Comparison of ENCODE assay signal across 13 cellular contexts in the genomic region with DNA sequence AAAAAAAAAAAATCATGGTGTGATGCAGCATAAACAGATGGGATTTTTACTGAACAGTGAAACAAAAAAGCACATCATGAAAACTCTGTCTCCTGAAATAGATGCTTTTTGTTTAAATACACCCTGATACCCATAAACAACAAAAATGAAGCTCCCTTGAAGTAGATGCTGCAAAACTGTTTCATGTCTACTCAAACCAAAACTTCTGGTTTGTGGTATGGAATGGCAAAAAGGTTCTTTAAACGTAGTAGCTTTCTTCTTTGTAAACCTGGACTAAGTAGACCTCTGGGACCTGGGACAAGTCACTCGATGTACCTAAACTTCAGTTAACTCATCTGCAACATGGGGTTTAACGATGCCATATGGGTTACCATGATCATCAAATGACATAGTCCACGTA.
DNase-seq lines count a peak whose midpoint lies in the region; ATAC-seq and TF ChIP-seq lines count a peak whose summit lies in the region.
"Had no signal": no experiment of that assay in that cellular context is flagged by ENCODE, and none has a peak within 500 bp of the region (broad histone marks: within the 10 kb centered on the region; RNA-seq: fewer than 3 reads in every experiment).

No MANE protein-coding gene starts in this region.

- H3K4me1 ChIP-seq in mesendoderm (ENCODE audit: control insufficient read depth, low read depth, low read length) = no peaks in the 10 kb centered on the region
- H3K4me1 ChIP-seq: prostate gland had no signal

- H3K27ac ChIP-seq in mesendoderm (ENCODE audit: low read depth, low read length) = peak overlapping the region; percentile 77
- H3K27ac ChIP-seq: prostate gland had no signal

- H2BK120ac ChIP-seq in mesendoderm (ENCODE audit: low read depth, low read length) = peak overlapping the region; percentile 99

- no peak overlapping the region for H4K8ac ChIP-seq in mesendoderm (ENCODE audit: low read depth, low read length)

- H2AK5ac ChIP-seq in mesendoderm (ENCODE audit: low read length) = no peak overlapping the region

- peak overlapping the region; percentile 90 for H3K18ac ChIP-seq in mesendoderm (ENCODE audit: low read length)

- ATAC-seq in GM18868 (IDR thresholded peaks at IDR 0.05; ENCODE audit: unreplicated experiment) (peak; percentile 43), GM21528 (IDR thresholded peaks at IDR 0.05; ENCODE audit: low FRiP score, unreplicated experiment) (peak; percentile 46), HG03066 (IDR thresholded peaks at IDR 0.05; ENCODE audit: low read depth, unreplicated experiment) (peak; percentile 55)
- ATAC-seq: HCT116 had no signal

- H3K9ac ChIP-seq in mesendoderm (ENCODE audit: low read length) = no peak overlapping the region

- no peak overlapping the region for H2BK5ac ChIP-seq in mesendoderm (ENCODE audit: low read length)

- H3K36me3 ChIP-seq in mesendoderm (ENCODE audit: control insufficient read depth, insufficient read depth, low read length) = no peaks in the 10 kb centered on the region
- H3K36me3 ChIP-seq: prostate gland had no signal

- H3K79me2 ChIP-seq in mesendoderm (ENCODE audit: control insufficient read depth, insufficient read depth, low read length) = no peaks in the 10 kb centered on the region

- no peaks in the 10 kb centered on the region for H3K27me3 ChIP-seq in mesendoderm (ENCODE audit: insufficient read depth, low read length, poor library complexity)

- DNase-seq in mesendoderm = no peak
- no peak for DNase-seq in foreskin fibroblast
- DNase-seq in activated CD4-positive, CD25-positive, alpha-beta regulatory T cell (lab: John Stamatoyannopoulos, UW) = no peak
- DNase-seq in iPS-NIHi11 (ENCODE audit: low spot score) = no peak
- DNase-seq: activated CD4-positive, alpha-beta T cell treated with anti-CD3 and anti-CD28 coated beads, Interleukin-2, amount 50 U/mL, for 48 hours; COR-L47; erythroblast; NCI-H1694 treated with DMSO at 0.1 percent for 48 hours had no signal

- TF ChIP-seq CTCF in foreskin fibroblast (IDR thresholded peaks at IDR 0.05; ENCODE audit: low read depth, low read length) = no peak

- H3K4me3 ChIP-seq in mesendoderm (ENCODE audit: low read length) (no peak overlapping the region), foreskin fibroblast (ENCODE audit: low read depth in 1 of 2, low read length in 2 of 2) (no peak overlapping the region)
- H3K4me3 ChIP-seq: prostate gland had no signal

- H3K56ac ChIP-seq in mesendoderm (ENCODE audit: low read length) = no peak overlapping the region

- WGBS in mesendoderm (ENCODE audit: extremely low coverage, insufficient coverage, low lambda C conversion rate) = no CpG with 5 or more reads among the region's 4 CpGs

- H3K4me2 ChIP-seq in mesendoderm (ENCODE audit: low read length) = no peak overlapping the region

- no peak overlapping the region for H3K23ac ChIP-seq in mesendoderm (ENCODE audit: low read length)

- no peaks in the 10 kb centered on the region for H3K79me1 ChIP-seq in mesendoderm (ENCODE audit: low read length)

- H4K5ac ChIP-seq in mesendoderm (ENCODE audit: low read length) = no peak overlapping the region

- H3K4ac ChIP-seq in mesendoderm (ENCODE audit: low read depth, low read length) = peak overlapping the region; percentile 55

- H2BK15ac ChIP-seq in mesendoderm (replicated peaks; ENCODE audit: low read depth) = peak overlapping the region; percentile 85
